In the genomic region with DNA sequence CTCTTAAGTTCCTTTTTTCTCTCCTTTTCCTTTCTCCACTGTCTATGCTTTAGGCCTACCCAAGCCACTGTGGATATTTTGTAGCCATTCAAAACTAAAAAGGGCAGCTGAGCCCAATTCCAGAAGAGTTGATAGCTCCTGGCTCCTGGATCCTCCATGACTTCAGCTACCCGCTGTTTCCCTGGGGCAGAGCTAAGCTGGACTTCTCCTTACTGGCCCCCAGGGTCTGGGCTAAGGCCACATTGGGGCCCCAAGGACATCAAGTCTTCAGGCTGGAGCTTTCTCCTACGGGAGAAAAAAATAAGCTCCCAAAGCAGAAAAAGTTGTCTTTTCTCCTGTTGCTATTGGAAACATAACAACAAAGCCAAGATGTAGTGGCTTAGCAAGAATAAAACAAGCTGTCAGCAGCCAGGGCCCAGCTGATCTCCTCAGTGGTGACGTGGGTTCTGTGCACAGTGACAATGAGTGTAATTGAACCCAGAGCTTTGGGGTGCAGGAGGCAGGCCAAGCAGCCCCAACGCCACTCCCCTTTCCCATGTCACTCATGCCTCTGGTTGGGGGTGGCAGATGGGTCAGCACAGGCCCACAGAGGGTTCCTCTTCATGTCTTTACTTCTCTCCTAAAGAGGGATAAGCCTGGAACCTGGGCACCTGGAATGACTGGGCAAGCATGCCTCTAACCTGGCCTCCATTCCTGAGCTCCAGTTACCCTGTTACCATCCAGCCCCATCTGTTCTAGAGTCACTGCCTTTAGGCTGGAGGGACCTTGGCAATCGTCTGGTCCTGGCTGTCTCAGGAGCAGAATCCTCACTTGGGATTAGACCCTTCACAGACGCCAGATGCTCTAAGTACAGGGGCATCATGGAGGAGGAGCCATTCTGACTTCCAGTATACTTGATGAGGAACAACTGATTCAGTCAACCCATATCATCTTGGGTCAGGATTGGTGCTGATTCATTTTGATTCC, we compare ENCODE assay signal across 10 cellular contexts.
DNase-seq lines count a peak whose midpoint lies in the region; ATAC-seq and TF ChIP-seq lines count a peak whose summit lies in the region.
"Had no signal": no experiment of that assay in that cellular context is flagged by ENCODE, and none has a peak within 500 bp of the region (broad histone marks: within the 10 kb centered on the region; RNA-seq: fewer than 3 reads in every experiment).

No MANE protein-coding gene starts in this region.

- no peaks in the 10 kb centered on the region for H3K36me3 ChIP-seq in vagina

- H3K4me3 ChIP-seq in vagina, result no peak overlapping the region
- H3K4me3 ChIP-seq: A549 had no signal

- DNase-seq in activated effector memory CD4-positive, alpha-beta T cell treated with anti-CD3 and anti-CD28 coated beads, Interleukin-2, amount 50 U/mL, for 16 hours, result peak; percentile 31
- no peak for DNase-seq in activated effector memory CD4-positive, alpha-beta T cell treated with Interleukin-2 at 50 U/mL for 16 hours
- DNase-seq in fibroblast of gingiva (ENCODE audit: low read depth) (peak; percentile 83), myocyte (ENCODE audit: low read depth) (peak; percentile 73), vagina (ENCODE audit: extremely low spot score in 2 of 2) (peak; percentile 67 to 86)
- DNase-seq in activated CD4-positive, alpha-beta T cell treated with anti-CD3 and anti-CD28 coated beads, Interleukin-2, amount 50 U/mL, for 4 hours, result no peak
- DNase-seq: NCI-H2029 had no signal

- peak overlapping the region; percentile 35 for H3K27ac ChIP-seq in vagina

- peaks cover 8% of the 10 kb centered on the region for H3K9me3 ChIP-seq in vagina

- intact Hi-C loops in vagina (cut with DNase I), result no loop called here

- ATAC-seq in GM21367 (IDR thresholded peaks at IDR 0.05; ENCODE audit: unreplicated experiment) (no peak), GM19035 (IDR thresholded peaks at IDR 0.05; ENCODE audit: unreplicated experiment) (no peak)
- ATAC-seq: A549 had no signal

- no peaks in the 10 kb centered on the region for H3K27me3 ChIP-seq in vagina

- H3K4me1 ChIP-seq in vagina, result peaks cover 11% of the 10 kb centered on the region

- TF ChIP-seq CTCF in vagina (IDR thresholded peaks at IDR 0.05), result no peak

- TF ChIP-seq POLR2A in vagina (IDR thresholded peaks at IDR 0.05), result no peak

Comparison
In these comparisons a context has a peak if more than half of its experiments do, and no peak if none do; other contexts are left out.
1. DNase-seq: peak in activated effector memory CD4-positive, alpha-beta T cell treated with anti-CD3 and anti-CD28 coated beads, Interleukin-2, amount 50 U/mL, for 16 hours (single experiment), fibroblast of gingiva (single experiment), myocyte (single experiment) and vagina (2 of 2); none in activated effector memory CD4-positive, alpha-beta T cell treated with Interleukin-2 at 50 U/mL for 16 hours (single experiment) and activated CD4-positive, alpha-beta T cell treated with anti-CD3 and anti-CD28 coated beads, Interleukin-2, amount 50 U/mL, for 4 hours (0 of 2).